ENCODE assay signal across 11 cellular contexts in the genomic region with DNA sequence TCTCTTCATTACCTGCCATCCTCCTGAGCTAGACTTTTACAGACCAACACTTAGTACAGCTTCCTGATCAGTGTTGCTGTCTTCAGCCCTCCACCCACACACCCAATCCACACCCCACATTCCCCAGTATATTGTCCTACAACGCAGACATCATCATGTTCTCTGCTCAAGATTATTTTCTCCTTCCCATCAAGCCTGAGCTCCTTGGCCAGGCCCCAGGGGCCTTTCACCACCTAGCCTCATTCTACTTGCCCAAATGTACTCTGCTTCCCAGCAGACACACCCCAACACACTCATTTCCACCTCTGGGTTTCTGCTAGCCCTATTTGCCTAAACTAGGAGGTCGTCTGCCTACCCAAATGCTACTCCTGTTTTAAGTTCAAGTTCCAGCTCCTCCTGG. TPM values are rescaled to one million over a fixed set of nuclear protein-coding genes. Genes with fewer than 3 reads are reported as not detected.
DNase-seq lines count a peak whose midpoint lies in the region; ATAC-seq and TF ChIP-seq lines count a peak whose summit lies in the region.
"Had no signal": no experiment of that assay in that cellular context is flagged by ENCODE, and none has a peak within 500 bp of the region (broad histone marks: within the 10 kb centered on the region; RNA-seq: fewer than 3 reads in every experiment).

No MANE protein-coding gene starts in this region.

- H3K4me3 Mint-ChIP-seq in CD8-positive, alpha-beta memory T cell = peak overlapping the region in 6 of 7 donors; percentile 1 to 84 (median 80)
- H3K4me3 Mint-ChIP-seq: GM23338 had no signal

- TF ChIP-seq CTCF in Peyer's patch (IDR thresholded peaks at IDR 0.05) (no peak), psoas muscle (IDR thresholded peaks at IDR 0.05) (no peak), dorsolateral prefrontal cortex (IDR thresholded peaks at IDR 0.05 in 54 of 56, conservative IDR thresholded peaks at IDR 0.05 in 2 of 56; ENCODE audit: low read depth in 1 of 56, partially characterized antibody in 56 of 56) (no peak)

- peak in 3 of 4 donors; percentile 66 to 74 (median 68) for ATAC-seq in psoas muscle
- ATAC-seq in HG02571 (IDR thresholded peaks at IDR 0.05; ENCODE audit: unreplicated experiment) = no peak
- no peak for ATAC-seq in GM18520 (IDR thresholded peaks at IDR 0.05; ENCODE audit: unreplicated experiment)
- ATAC-seq: GM23338 had no signal

- no peak for DNase-seq in CD8-positive, alpha-beta memory T cell
- DNase-seq in Peyer's patch = no peak
- DNase-seq in psoas muscle = peak; percentile 66 to 72
- no peak for DNase-seq in activated effector memory CD4-positive, alpha-beta T cell treated with Interleukin-2 at 50 U/mL for 16 hours
- no peak for DNase-seq in dorsolateral prefrontal cortex
- DNase-seq: effector CD8-positive, alpha-beta T cell; NCI-H748 treated with DMSO at 0.1 percent for 48 hours had no signal

- POLR2A ChIA-PET in CD8-positive, alpha-beta memory T cell (lab: Charles Lee) = interaction anchor here (0.8 to 1.1 kb wide), 3 partner anchors 21 to 117 kb away, joined by 3 to 5 read pairs (median 3); a partner anchor contains a TSS

- H3K36me3 Mint-ChIP-seq in CD8-positive, alpha-beta memory T cell = peaks cover 0 to 1% (median 0%) of the 10 kb centered on the region in 3 donors

- H3K27ac Mint-ChIP-seq in CD8-positive, alpha-beta memory T cell = peak overlapping the region; percentile 95 to 100 (median 98)
- H3K27ac Mint-ChIP-seq: GM23338 had no signal

- H3K4me1 Mint-ChIP-seq in CD8-positive, alpha-beta memory T cell = peaks cover 43 to 91% (median 68%) of the 10 kb centered on the region in 3 donors

- peak in 1 of 2 donors; percentile 29 for TF ChIP-seq POLR2A in Peyer's patch (IDR thresholded peaks at IDR 0.05)

- CTCF ChIA-PET in CD8-positive, alpha-beta memory T cell (lab: Charles Lee) = interaction anchor here (1.1 to 4.2 kb wide), 10 partner anchors 8 to 257 kb away, joined by 3 to 57 read pairs (median 6); a partner anchor contains a TSS

- H3K27me3 ChIP-seq in CD8-positive, alpha-beta memory T cell (ENCODE audit: insufficient read depth, low read length, poor library complexity, severe bottlenecking) = no peaks in the 10 kb centered on the region
- H3K27me3 ChIP-seq in Peyer's patch (no peaks in the 10 kb centered on the region), esophagus (ENCODE audit: control insufficient read depth in 1 of 2, insufficient read depth in 2 of 2, low read length in 2 of 2) (no peaks in the 10 kb centered on the region), psoas muscle (ENCODE audit: insufficient read depth in 3 of 3, low read length in 2 of 3) (no peaks in the 10 kb centered on the region), dorsolateral prefrontal cortex (no peaks in the 10 kb centered on the region)

- no peaks in the 10 kb centered on the region for H3K9me3 ChIP-seq in CD8-positive, alpha-beta memory T cell (ENCODE audit: low read length)
- H3K9me3 ChIP-seq in Peyer's patch = no peaks in the 10 kb centered on the region
- no peaks in the 10 kb centered on the region for H3K9me3 ChIP-seq in esophagus (ENCODE audit: control insufficient read depth in 2 of 2, insufficient read depth in 1 of 2, low read depth in 1 of 2, low read length in 1 of 2)
- no peaks in the 10 kb centered on the region for H3K9me3 ChIP-seq in psoas muscle

- peak overlapping the region; percentile 71 for H3K27ac ChIP-seq in CD8-positive, alpha-beta memory T cell (ENCODE audit: low read depth, low read length)
- H3K27ac ChIP-seq in Peyer's patch = peak overlapping the region; percentile 62 to 84 (median 73)
- peak overlapping the region; percentile 78 to 89 for H3K27ac ChIP-seq in esophagus (ENCODE audit: low read depth in 2 of 2, low read length in 1 of 2)
- peak overlapping the region; percentile 47 for H3K27ac ChIP-seq in psoas muscle
- peak overlapping the region in 1 of 59 donors; percentile 29 for H3K27ac ChIP-seq in dorsolateral prefrontal cortex

- H3K36me3 ChIP-seq in CD8-positive, alpha-beta memory T cell (ENCODE audit: insufficient read depth, low read length) = no peaks in the 10 kb centered on the region
- no peaks in the 10 kb centered on the region for H3K36me3 ChIP-seq in Peyer's patch
- H3K36me3 ChIP-seq in esophagus (ENCODE audit: control insufficient read depth in 2 of 2, insufficient read depth in 2 of 2, low read length in 1 of 2) = no peaks in the 10 kb centered on the region
- H3K36me3 ChIP-seq in psoas muscle (ENCODE audit: insufficient read depth in 1 of 2, low read depth in 1 of 2) = peaks cover 0 to 7% of the 10 kb centered on the region in 2 donors

- no peak overlapping the region for H3K4me3 ChIP-seq in CD8-positive, alpha-beta memory T cell (ENCODE audit: low read length)
- no peak overlapping the region for H3K4me3 ChIP-seq in Peyer's patch
- no peak overlapping the region for H3K4me3 ChIP-seq in esophagus (ENCODE audit: low read depth in 1 of 2, low read length in 2 of 2)
- no peak overlapping the region for H3K4me3 ChIP-seq in psoas muscle
- H3K4me3 ChIP-seq in dorsolateral prefrontal cortex = no peak overlapping the region
- H3K4me3 ChIP-seq: GM23338 had no signal

- H3K4me1 ChIP-seq in CD8-positive, alpha-beta memory T cell (ENCODE audit: insufficient read depth, low read length) = peaks cover 35% of the 10 kb centered on the region
- peaks cover 0 to 53% (median 20%) of the 10 kb centered on the region in 4 donors for H3K4me1 ChIP-seq in Peyer's patch
- H3K4me1 ChIP-seq in esophagus (ENCODE audit: control insufficient read depth in 2 of 2, insufficient read depth in 2 of 2, low read length in 1 of 2) = peaks cover 0 to 19% of the 10 kb centered on the region in 2 donors
- H3K4me1 ChIP-seq in psoas muscle = peaks cover 73% of the 10 kb centered on the region

- WGBS in esophagus, 2 donors = 36 to 41% methylated on average over 2 of the region's 2 CpGs
- 38 to 50% (median 48%) methylated on average over 2 of the region's 2 CpGs for WGBS in psoas muscle, 3 donors

- peaks cover 0 to 2% of the 10 kb centered on the region in 2 donors for H3K27me3 Mint-ChIP-seq in CD8-positive, alpha-beta memory T cell

- intact Hi-C loops in psoas muscle (cut with DNase I) (no loop called here), dorsolateral prefrontal cortex (cut with DNase I) (no loop called here)

- H3K9me3 Mint-ChIP-seq in CD8-positive, alpha-beta memory T cell = no peaks in the 10 kb centered on the region
- H3K9me3 Mint-ChIP-seq: GM23338 had no signal

RNA-seq across cellular contexts. Expression of a gene that starts 37.0 kb away (rescaled TPM):
- 1 to 10 TPM; 4.4 to 5.5 TPM for total RNA-seq in CD8-positive, alpha-beta memory T cell
- 2.2 TPM for polyA plus RNA-seq in CD8-positive, alpha-beta memory T cell
- 100 to 1,000 TPM in 2 of 4 donors, 10 to 100 TPM in 2; 64.6 to 189 (median 125) TPM for total RNA-seq in Peyer's patch
- polyA plus RNA-seq in esophagus = 1 to 10 TPM; 1.9 to 8.9 TPM
- total RNA-seq in psoas muscle = 10 to 100 TPM; 44.3 to 65.6 (median 54.6) TPM
- polyA plus RNA-seq in psoas muscle = 10 to 100 TPM in 2 of 3 donors, 1 to 10 TPM in 1; 3.7 to 41.1 (median 13.4) TPM
- 10 to 100 TPM in 99 of 120 experiments, 1 to 10 TPM in 21; 3.2 to 43.7 (median 15.5) TPM for total RNA-seq in dorsolateral prefrontal cortex

Comparison
In these comparisons a context has a peak if more than half of its experiments do, and no peak if none do; other contexts are left out.
1. DNase-seq: peak in psoas muscle (2 of 2); none in CD8-positive, alpha-beta memory T cell (0 of 5), Peyer's patch (0 of 3), activated effector memory CD4-positive, alpha-beta T cell treated with Interleukin-2 at 50 U/mL for 16 hours (single experiment) and dorsolateral prefrontal cortex (0 of 10).
2. ATAC-seq: peak in psoas muscle (3 of 4); none in HG02571 (single experiment) and GM18520 (single experiment).